ENCODE assay signal across 5 cellular contexts in the genomic region with DNA sequence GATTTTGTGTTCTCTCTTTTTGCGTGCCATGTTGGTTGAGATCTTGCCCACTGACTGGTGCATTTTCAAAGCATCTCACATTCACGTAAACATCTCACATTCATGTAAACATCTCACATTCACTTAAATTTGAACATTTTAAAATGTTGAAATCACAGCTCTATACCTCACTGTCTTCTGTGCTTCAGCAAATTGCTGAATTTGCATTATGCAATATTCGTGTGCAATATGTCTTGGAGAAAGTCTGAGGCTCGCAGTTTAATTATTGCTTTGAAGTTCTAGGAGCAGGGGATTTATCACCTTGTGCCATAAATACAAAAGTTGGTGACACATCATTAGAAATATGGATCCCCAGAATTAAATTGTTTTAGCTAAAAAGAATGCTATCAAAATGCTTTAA.
"Had no signal": no experiment of that assay in that cellular context is flagged by ENCODE, and none has a peak within 500 bp of the region (broad histone marks: within the 10 kb centered on the region; RNA-seq: fewer than 3 reads in every experiment).

No MANE protein-coding gene starts in this region.

- H3K9ac ChIP-seq: KMS-11 had no signal

- H3K4me2 ChIP-seq: KMS-11 had no signal

- DNase-seq: KBM-7, KG1 had no signal

- FAIRE-seq: HTR-8/SVneo had no signal

- H3K27ac ChIP-seq: HL-60, KMS-11 had no signal
